Comparison of ENCODE assay signal across 10 cellular contexts in the genomic region with DNA sequence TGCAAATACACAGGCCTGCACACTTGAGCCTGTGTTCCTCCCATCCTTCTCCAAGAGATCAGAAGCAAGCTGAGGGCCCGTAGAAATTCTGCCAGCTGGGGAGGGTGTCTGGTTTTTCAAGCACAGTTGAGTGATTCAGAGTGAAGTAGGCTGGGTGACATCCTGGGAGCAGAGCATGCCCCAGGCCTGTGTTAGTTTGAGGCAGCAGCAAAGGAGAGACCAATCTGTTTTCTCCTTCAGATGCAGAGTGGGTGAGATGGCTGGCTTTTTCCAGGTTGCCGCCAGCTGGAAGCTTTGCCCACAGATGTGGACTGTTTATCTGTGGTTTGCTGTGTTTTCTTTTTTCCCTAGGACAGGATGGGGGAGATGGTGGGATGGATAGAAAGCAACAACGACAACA.
A peak's percentile ranks its signal among the peaks of the same experiment; 100 is the strongest.
DNase-seq lines count a peak whose midpoint lies in the region; ATAC-seq, FAIRE-seq and TF ChIP-seq lines count a peak whose summit lies in the region.
"Had no signal": no experiment of that assay in that cellular context is flagged by ENCODE, and none has a peak within 500 bp of the region (broad histone marks: within the 10 kb centered on the region; RNA-seq: fewer than 3 reads in every experiment).

No MANE protein-coding gene starts in this region.

- H3K9me3 ChIP-seq in heart left ventricle (peaks cover 0 to 4% (median 0%) of the 10 kb centered on the region in 12 donors), transverse colon (no peaks in the 10 kb centered on the region)

- ATAC-seq in heart left ventricle (peak; percentile 23 to 73 (median 60)), Right ventricle myocardium superior (ENCODE audit: poor library complexity) (no peak), GM18873 (IDR thresholded peaks at IDR 0.05; ENCODE audit: low FRiP score, unreplicated experiment) (no peak), GM21723 (IDR thresholded peaks at IDR 0.05; ENCODE audit: unreplicated experiment) (no peak)

- 78 to 87% (median 83%) methylated on average over 3 of the region's 3 CpGs for WGBS in heart left ventricle, 4 donors
- WGBS in transverse colon (ENCODE audit: low coverage in 1 of 2), 2 donors: 86% methylated on average over 3 of the region's 3 CpGs; no CpG with 5 or more reads in 1 of the 2 donors

- FAIRE-seq in bronchial epithelial cell (lab: Jason Lieb, UNC): no peak

- H3K27ac ChIP-seq in heart left ventricle: peak overlapping the region in 2 of 12 donors; percentile 46 to 47
- H3K27ac ChIP-seq in transverse colon: peak overlapping the region in 3 of 4 donors; percentile 28 to 40 (median 30)

- TF ChIP-seq POLR2A in heart left ventricle (IDR thresholded peaks at IDR 0.05) (no peak), transverse colon (IDR thresholded peaks at IDR 0.05) (no peak)

- H3K4me3 ChIP-seq in heart left ventricle (no peak overlapping the region), bronchial epithelial cell (ENCODE audit: low read depth, low read length) (no peak overlapping the region), transverse colon (no peak overlapping the region)

- TF ChIP-seq CTCF in heart left ventricle (IDR thresholded peaks at IDR 0.05) (no peak), bronchial epithelial cell (IDR thresholded peaks at IDR 0.05; ENCODE audit: insufficient read depth, low read length, severe bottlenecking) (no peak), transverse colon (IDR thresholded peaks at IDR 0.05) (no peak)

- DNase-seq in heart left ventricle: no peak
- no peak for DNase-seq in Right ventricle myocardium superior
- DNase-seq in bronchial epithelial cell (ENCODE audit: low read depth): peak; percentile 12
- peak; percentile 8 for DNase-seq in middle frontal gyrus (ENCODE audit: extremely low spot score, low spot score)
- DNase-seq in transverse colon: peak; percentile 10
- no peak for DNase-seq in stimulated activated CD4-positive, alpha-beta T cell treated with anti-CD3 and anti-CD28 coated beads, Interleukin-4, amount 100 ng/mL, for 24 hours
- DNase-seq: activated CD4-positive, alpha-beta T cell treated with anti-CD3 and anti-CD28 coated beads, Interleukin-2, amount 50 U/mL, for 1 hour; activated naive CD4-positive, alpha-beta T cell treated with anti-CD3 and anti-CD28 coated beads, Interleukin-2, amount 50 U/mL, for 16 hours had no signal

- H3K36me3 ChIP-seq in heart left ventricle (peaks cover 2 to 48% (median 38%) of the 10 kb centered on the region in 9 donors), bronchial epithelial cell (ENCODE audit: control insufficient read depth, insufficient read depth, low read length) (peaks cover 14% of the 10 kb centered on the region), transverse colon (peaks cover 0 to 9% (median 3%) of the 10 kb centered on the region in 4 donors)

- in situ Hi-C loops in transverse colon (cut with MboI; ENCODE audit: low pct_ligation_motif_present in 1 of 4, low pct_unique_long_range_greater_than_20kb in 1 of 4, low sequenced_read_pairs in 3 of 4): no loop called here

- intact Hi-C loops in heart left ventricle (cut with DNase I) (loop anchor here in 2 of 10 donors (5.0 to 10.0 kb wide), 4 partner anchors 59 to 129 kb away; partner anchors contain the start of gene JAK2 (in 1 of the 2)), Right ventricle myocardium superior (cut with DNase I) (no loop called here), transverse colon (cut with DNase I; ENCODE audit: low total_unique reads) (no loop called here)

- TF ChIP-seq EP300 in transverse colon (IDR thresholded peaks at IDR 0.05; ENCODE audit: low read depth): no peak

- H3K27me3 ChIP-seq in heart left ventricle: no peaks in the 10 kb centered on the region
- H3K27me3 ChIP-seq in bronchial epithelial cell (ENCODE audit: control insufficient read depth, insufficient read depth, low read length): no peaks in the 10 kb centered on the region
- H3K27me3 ChIP-seq in transverse colon: no peaks in the 10 kb centered on the region

- H3K4me1 ChIP-seq in heart left ventricle (peaks cover 0 to 14% (median 0%) of the 10 kb centered on the region in 12 donors), transverse colon (peaks cover 0 to 3% (median 0%) of the 10 kb centered on the region in 4 donors)

Comparison
In these comparisons a context has a peak if more than half of its experiments do, and no peak if none do; other contexts are left out.
1. ATAC-seq: peak in heart left ventricle (4 of 4); none in Right ventricle myocardium superior (single experiment), GM18873 (single experiment) and GM21723 (single experiment).
2. DNase-seq: peak in bronchial epithelial cell (single experiment), middle frontal gyrus (single experiment) and transverse colon (single experiment); none in heart left ventricle (0 of 5), Right ventricle myocardium superior (single experiment) and stimulated activated CD4-positive, alpha-beta T cell treated with anti-CD3 and anti-CD28 coated beads, Interleukin-4, amount 100 ng/mL, for 24 hours (single experiment).